Comparison of ENCODE assay signal across 8 cellular contexts in genomic region chr2:46876741-46877384, GRCh38. TPM values are rescaled to one million over a fixed set of nuclear protein-coding genes. Genes with fewer than 3 reads are reported as not detected.
DNase-seq lines count a peak whose midpoint lies in the region; ATAC-seq and TF ChIP-seq lines count a peak whose summit lies in the region.

No MANE protein-coding gene starts in this region.

- H3K9me3 Mint-ChIP-seq in natural killer cell: no peaks in the 10 kb centered on the region

- H3K4me3 Mint-ChIP-seq in natural killer cell: no peak overlapping the region

- no peak overlapping the region for H3K27ac Mint-ChIP-seq in natural killer cell

- no peaks in the 10 kb centered on the region for H3K36me3 Mint-ChIP-seq in natural killer cell

- H3K4me1 Mint-ChIP-seq in natural killer cell: no peaks in the 10 kb centered on the region

- TF ChIP-seq CTCF in epithelial cell of proximal tubule (conservative IDR thresholded peaks at IDR 0.05; ENCODE audit: low read depth, low read length) (peak; percentile 63), natural killer cell (IDR thresholded peaks at IDR 0.05) (no peak)

- intact Hi-C loops in natural killer cell (cut with micrococcal nuclease): no loop called here

- no peak overlapping the region for H3K4me3 ChIP-seq in epithelial cell of proximal tubule (ENCODE audit: low read depth, low read length)

- DNase-seq in COLO829 (ENCODE audit: low spot score) (peak; percentile 83), HT1080 (ENCODE audit: low read depth) (peak; percentile 91), RPMI7951 (ENCODE audit: low read depth) (peak; percentile 87), epithelial cell of proximal tubule (ENCODE audit: low read depth) (peak; percentile 49), natural killer cell (no peak)

- ATAC-seq in natural killer cell (peak in 2 of 3 donors; percentile 49 to 72), GM18519 (IDR thresholded peaks at IDR 0.05; ENCODE audit: low FRiP score, unreplicated experiment) (no peak), HG02623 (IDR thresholded peaks at IDR 0.05; ENCODE audit: unreplicated experiment) (no peak), GM19035 (IDR thresholded peaks at IDR 0.05; ENCODE audit: unreplicated experiment) (no peak)

- no peaks in the 10 kb centered on the region for H3K27me3 Mint-ChIP-seq in natural killer cell (ENCODE audit: low read depth in 2 of 2)

RNA-seq across cellular contexts. Expression of gene MCFD2, which starts 38.7 kb away (rescaled TPM):
- 276 and 350 TPM in 2 replicates for total RNA-seq in HT1080 (2014; rRNA removed; shearing (Covaris generic))
- 248 and 280 TPM in 2 replicates for polyA plus RNA-seq in HT1080 (2015; cell fraction: cytosol; rRNA removed)
- 207 and 225 TPM in 2 replicates for polyA plus RNA-seq in HT1080 (2015; cell fraction: nucleus; rRNA removed)
- 169 and 177 TPM in 2 replicates for total RNA-seq in RPMI7951 (2014; rRNA removed; shearing (Covaris generic))
- total RNA-seq in epithelial cell of proximal tubule (36.3 and 72.4 TPM in 2 replicates), natural killer cell (10 to 100 TPM; 24.5 to 38.4 (median 34.8) TPM)

Comparison
In these comparisons a context has a peak if more than half of its experiments do, and no peak if none do; other contexts are left out.
1. ATAC-seq: peak in natural killer cell (2 of 3); none in GM18519 (single experiment), HG02623 (single experiment) and GM19035 (single experiment).